Comparison of ENCODE assay signal across 14 cellular contexts in the genomic region with DNA sequence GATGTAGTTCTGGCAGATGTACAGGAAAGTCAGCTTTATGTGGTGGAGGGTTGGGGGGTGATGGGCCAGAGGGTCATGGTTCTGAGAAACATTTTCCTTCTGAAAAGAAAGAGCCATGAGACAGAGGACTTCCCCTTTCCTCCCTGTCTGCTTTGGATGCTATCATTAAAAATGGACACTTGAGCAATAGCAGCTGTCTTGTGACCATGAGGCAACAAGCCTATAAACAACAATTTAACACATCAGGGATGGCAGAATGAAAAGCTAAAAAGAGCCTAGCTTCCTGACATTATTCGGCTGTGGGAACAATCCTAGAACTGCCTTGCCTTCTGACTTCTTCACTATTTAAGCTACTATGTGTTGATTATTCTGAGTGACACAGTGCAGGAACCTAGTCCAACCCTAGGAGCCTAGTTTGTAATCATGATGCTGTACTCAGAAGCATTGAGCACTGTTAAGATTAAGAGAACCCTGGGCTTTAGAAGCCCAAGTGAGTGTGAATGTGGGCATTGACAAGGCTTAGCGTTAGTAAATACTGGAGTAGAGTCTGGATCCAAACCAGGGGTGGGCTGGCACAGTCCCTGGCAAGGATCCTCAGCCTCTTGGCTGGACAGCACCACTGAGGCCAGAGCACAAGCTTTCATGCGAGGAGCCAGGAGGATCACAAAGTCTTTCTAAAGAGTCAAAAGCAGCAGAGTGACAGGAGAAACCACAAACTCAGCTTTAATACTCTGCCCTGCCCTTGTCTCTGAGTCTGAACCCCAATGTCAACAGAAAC.
"Had no signal": no experiment of that assay in that cellular context is flagged by ENCODE, and none has a peak within 500 bp of the region (broad histone marks: within the 10 kb centered on the region; RNA-seq: fewer than 3 reads in every experiment).

No MANE protein-coding gene starts in this region.

- H3K4me1 Mint-ChIP-seq: naive thymus-derived CD8-positive, alpha-beta T cell; neural crest cell had no signal

- ATAC-seq: left colon; mucosa of descending colon; naive thymus-derived CD8-positive, alpha-beta T cell had no signal

- H3K9me3 ChIP-seq: mucosa of descending colon, thyroid gland, uterus had no signal

- H3K27me3 ChIP-seq: thyroid gland, uterus had no signal

- H3K9me3 Mint-ChIP-seq: neural crest cell, type B pancreatic cell had no signal

- H3K4me3 Mint-ChIP-seq: naive thymus-derived CD8-positive, alpha-beta T cell; neural crest cell; type B pancreatic cell had no signal

- H3K27ac Mint-ChIP-seq: naive thymus-derived CD8-positive, alpha-beta T cell; type B pancreatic cell had no signal

- H3K4me2 ChIP-seq: smooth muscle cell had no signal

- H3K36me3 Mint-ChIP-seq: naive thymus-derived CD8-positive, alpha-beta T cell; type B pancreatic cell had no signal

- H3K4me1 ChIP-seq: thyroid gland, uterus had no signal

- H3K36me3 ChIP-seq: thyroid gland, uterus had no signal

- H3K27ac ChIP-seq: coronary artery, thyroid gland, uterus had no signal

- H3K4me3 ChIP-seq: coronary artery, mucosa of descending colon, smooth muscle cell, thyroid gland, uterus had no signal

- DNase-seq: effector CD4-positive, alpha-beta T cell; foreskin fibroblast; kidney; left colon; mucosa of descending colon; naive thymus-derived CD8-positive, alpha-beta T cell; stimulated activated CD4-positive, alpha-beta T cell treated with anti-CD3 and anti-CD28 coated beads, Interleukin-2, amount 100 ng/mL, for 48 hours; stimulated activated naive CD4-positive, alpha-beta T cell treated with Interleukin-2 at 50 U/mL for 16 hours; thyroid gland; uterus had no signal
